In genomic region chr11:5335166-5335565, GRCh38 we compare ENCODE assay signal across 1 cellular context.
A peak's percentile ranks its signal among the peaks of the same experiment; 100 is the strongest.
TF ChIP-seq lines count a peak whose summit lies in the region.

No MANE protein-coding gene starts in this region.

TF ChIP-seq in K562, 482 proteins besides CTCF, POLR2A, EP300 and RAD21 (continued from another document):
- TF ChIP-seq MECOM (CRISPR knock-in tag; IDR thresholded peaks at IDR 0.05) (0 out of 2 replicates have a peak, but pooled peaks have one; percentile 16), STAT5A (IDR thresholded peaks at IDR 0.05; ENCODE audit: borderline replicate concordance, low read length) (peak; percentile 53; the same call in 1 of the 2 replicates)
